ENCODE assay signal across 11 cellular contexts in the genomic region with DNA sequence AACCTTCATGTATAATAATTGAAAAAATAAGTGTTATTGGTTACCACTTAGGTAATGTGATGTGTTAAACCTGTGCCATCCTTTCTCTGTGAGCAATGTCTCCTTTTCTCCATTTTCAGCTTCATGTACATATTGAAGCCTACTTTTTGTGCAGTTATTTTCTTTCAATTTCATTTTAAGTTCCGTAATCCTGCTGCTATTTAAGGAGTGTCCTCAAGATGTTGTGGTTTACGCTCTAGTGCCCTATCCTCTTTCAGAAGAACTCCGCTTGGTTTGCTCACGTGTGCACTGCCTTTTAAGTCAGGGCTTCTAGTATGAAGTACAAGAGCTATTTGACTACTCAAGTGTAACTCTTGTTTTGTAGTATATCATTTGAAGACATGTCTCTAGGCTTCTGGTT.
DNase-seq lines count a peak whose midpoint lies in the region; ATAC-seq and TF ChIP-seq lines count a peak whose summit lies in the region.
"Had no signal": no experiment of that assay in that cellular context is flagged by ENCODE, and none has a peak within 500 bp of the region (broad histone marks: within the 10 kb centered on the region; RNA-seq: fewer than 3 reads in every experiment).

No MANE protein-coding gene starts in this region.

- no peak overlapping the region for H2AK5ac ChIP-seq in mesenchymal stem cell (ENCODE audit: low read length, severe bottlenecking)

- no peak overlapping the region for H3K18ac ChIP-seq in mesenchymal stem cell (ENCODE audit: low read depth in 1 of 2, low read length in 2 of 2)

- no peak overlapping the region for H4K8ac ChIP-seq in mesenchymal stem cell (ENCODE audit: low read length)

- no peaks in the 10 kb centered on the region for H3K27me3 ChIP-seq in mesenchymal stem cell (ENCODE audit: control insufficient read depth in 1 of 2, insufficient read depth in 1 of 2, low read length in 2 of 2)

- H3K14ac ChIP-seq in mesenchymal stem cell (ENCODE audit: low read length in 2 of 2) = no peak overlapping the region

- H3K27ac ChIP-seq in mesenchymal stem cell (ENCODE audit: low read length, poor library complexity, severe bottlenecking) = no peak overlapping the region
- H3K27ac ChIP-seq: prostate gland had no signal

- no peak for TF ChIP-seq CTCF in GM20000 (IDR thresholded peaks at IDR 0.05; ENCODE audit: extremely low read depth, missing control alignments)

- H2BK120ac ChIP-seq in mesenchymal stem cell (ENCODE audit: low read depth, low read length) = no peak overlapping the region

- H2BK15ac ChIP-seq in mesenchymal stem cell (ENCODE audit: low read depth, poor library complexity, severe bottlenecking) = no peak overlapping the region

- no peaks in the 10 kb centered on the region for H3K79me1 ChIP-seq in mesenchymal stem cell (replicated peaks; ENCODE audit: low read length, poor library complexity, severe bottlenecking)

- no peaks in the 10 kb centered on the region for H3K27me3 Mint-ChIP-seq in naive B cell
- H3K27me3 Mint-ChIP-seq: effector memory CD8-positive, alpha-beta T cell had no signal

- no peaks in the 10 kb centered on the region for H3K36me3 ChIP-seq in mesenchymal stem cell (ENCODE audit: control insufficient read depth in 1 of 2, insufficient read depth in 2 of 2, low read depth in 1 of 2, low read length in 2 of 2)
- H3K36me3 ChIP-seq: prostate gland had no signal

- H3K4me1 Mint-ChIP-seq in naive B cell = peaks cover 21 to 65% (median 41%) of the 10 kb centered on the region in 3 donors

- no peak overlapping the region for H3K23ac ChIP-seq in mesenchymal stem cell (ENCODE audit: low read length in 2 of 2)

- no peak overlapping the region for H3K4ac ChIP-seq in mesenchymal stem cell (ENCODE audit: low read depth in 1 of 2, low read length in 2 of 2)

- no peak overlapping the region for H3K9ac ChIP-seq in mesenchymal stem cell (ENCODE audit: low read length)

- H3K9me3 ChIP-seq in mesenchymal stem cell (ENCODE audit: control insufficient read depth, low read length) = peaks cover 5% of the 10 kb centered on the region
- H3K9me3 ChIP-seq: prostate gland had no signal

- peaks cover 0 to 15% of the 10 kb centered on the region in 2 donors for H3K36me3 Mint-ChIP-seq in naive B cell

- no peak overlapping the region for H3K4me2 ChIP-seq in mesenchymal stem cell (ENCODE audit: low read length, poor library complexity, severe bottlenecking)

- no peak overlapping the region for H2AFZ ChIP-seq in mesenchymal stem cell (ENCODE audit: low read depth, low read length)

- peak overlapping the region; percentile 24 to 85 (median 65) for H3K4me3 Mint-ChIP-seq in naive B cell
- H3K4me3 Mint-ChIP-seq: effector memory CD8-positive, alpha-beta T cell had no signal

- H2BK5ac ChIP-seq in mesenchymal stem cell (ENCODE audit: low read depth, low read length, poor library complexity, severe bottlenecking) = no peak overlapping the region

- no peak overlapping the region for H2BK12ac ChIP-seq in mesenchymal stem cell (ENCODE audit: low read length in 2 of 2)

- peaks cover 0 to 12% (median 6%) of the 10 kb centered on the region in 7 donors for H3K9me3 Mint-ChIP-seq in naive B cell

- ATAC-seq in HG02852 (IDR thresholded peaks at IDR 0.05; ENCODE audit: unreplicated experiment) = peak; percentile 100
- ATAC-seq in naive B cell (ENCODE audit: low read depth in 2 of 2) = peak; percentile 100
- ATAC-seq: effector memory CD8-positive, alpha-beta T cell had no signal

- DNase-seq in GM19238 (ENCODE audit: insufficient read length, low spot score) = peak; percentile 4
- DNase-seq in Kasumi-1 (lab: John Stamatoyannopoulos, UW) = peak; percentile 94 to 96
- peak; percentile 74 for DNase-seq in naive B cell
- DNase-seq in GOT3 (lab: John Stamatoyannopoulos, UW) = no peak
- no peak for DNase-seq in GM20000 (ENCODE audit: low spot score)
- DNase-seq in C1 segment of cervical spinal cord (lab: John Stamatoyannopoulos, UW) = no peak
- no peak for DNase-seq in mesenchymal stem cell
- DNase-seq: activated naive CD4-positive, alpha-beta T cell; effector memory CD8-positive, alpha-beta T cell had no signal

- whole genome bisulfite sequencing in mesenchymal stem cell = 72% methylated on average over 4 of the region's 4 CpGs

- H4K91ac ChIP-seq in mesenchymal stem cell (ENCODE audit: low read length) = no peak overlapping the region

- peak overlapping the region; percentile 44 to 84 (median 66) for H3K27ac Mint-ChIP-seq in naive B cell
- H3K27ac Mint-ChIP-seq: effector memory CD8-positive, alpha-beta T cell had no signal

- H3K4me1 ChIP-seq in mesenchymal stem cell (ENCODE audit: control insufficient read depth, insufficient read depth, low read depth, low read length) = no peaks in the 10 kb centered on the region
- H3K4me1 ChIP-seq: prostate gland had no signal

- H3K4me3 ChIP-seq in mesenchymal stem cell (ENCODE audit: insufficient read depth in 1 of 2, low read depth in 1 of 2, low read length in 2 of 2) = no peak overlapping the region
- H3K4me3 ChIP-seq: prostate gland had no signal

Comparison
In these comparisons a context has a peak if more than half of its experiments do, and no peak if none do; other contexts are left out.
1. DNase-seq: peak in GM19238 (single experiment), Kasumi-1 (2 of 2) and naive B cell (single experiment); none in GOT3 (single experiment), GM20000 (single experiment), C1 segment of cervical spinal cord (0 of 14) and mesenchymal stem cell (single experiment).